Comparison of ENCODE assay signal across 1 cellular context in the genomic region with DNA sequence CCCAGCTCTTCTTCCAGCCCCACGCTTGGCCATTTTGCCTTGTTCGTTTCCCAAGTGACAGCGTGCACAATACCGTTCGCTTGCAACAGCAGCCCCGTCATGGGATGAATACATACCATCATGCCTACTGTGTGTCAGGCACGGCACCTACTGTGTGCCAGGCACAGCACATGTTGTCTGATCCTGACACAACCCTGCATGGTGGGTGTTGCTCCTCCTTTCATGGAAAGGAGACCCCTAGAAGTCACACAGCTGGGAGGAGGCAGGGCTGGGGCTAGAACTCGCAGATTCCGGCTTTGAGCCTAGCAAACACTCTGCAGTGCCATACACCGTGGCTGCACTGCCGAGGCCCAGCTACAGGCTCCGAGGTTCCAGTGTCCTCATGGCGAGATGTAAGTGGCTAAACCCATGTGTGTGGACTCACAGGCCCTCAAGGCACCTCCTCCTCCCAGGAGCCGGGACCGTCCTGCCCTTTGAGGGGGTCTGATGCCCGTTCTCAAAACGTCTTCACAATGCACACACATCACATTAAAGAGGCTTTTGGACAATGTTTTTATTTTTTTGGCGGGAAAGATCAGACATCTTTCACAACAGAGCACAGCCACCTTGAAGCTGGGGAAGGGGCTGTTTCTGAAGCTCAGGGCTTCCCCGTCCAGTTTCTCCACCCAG.
TF ChIP-seq lines count a peak whose summit lies in the region.

No MANE protein-coding gene starts in this region.

TF ChIP-seq in HepG2, 621 proteins besides CTCF, POLR2A, EP300 and RAD21 (continued from another document and continues in another):
- TF ChIP-seq, protein P1, sequence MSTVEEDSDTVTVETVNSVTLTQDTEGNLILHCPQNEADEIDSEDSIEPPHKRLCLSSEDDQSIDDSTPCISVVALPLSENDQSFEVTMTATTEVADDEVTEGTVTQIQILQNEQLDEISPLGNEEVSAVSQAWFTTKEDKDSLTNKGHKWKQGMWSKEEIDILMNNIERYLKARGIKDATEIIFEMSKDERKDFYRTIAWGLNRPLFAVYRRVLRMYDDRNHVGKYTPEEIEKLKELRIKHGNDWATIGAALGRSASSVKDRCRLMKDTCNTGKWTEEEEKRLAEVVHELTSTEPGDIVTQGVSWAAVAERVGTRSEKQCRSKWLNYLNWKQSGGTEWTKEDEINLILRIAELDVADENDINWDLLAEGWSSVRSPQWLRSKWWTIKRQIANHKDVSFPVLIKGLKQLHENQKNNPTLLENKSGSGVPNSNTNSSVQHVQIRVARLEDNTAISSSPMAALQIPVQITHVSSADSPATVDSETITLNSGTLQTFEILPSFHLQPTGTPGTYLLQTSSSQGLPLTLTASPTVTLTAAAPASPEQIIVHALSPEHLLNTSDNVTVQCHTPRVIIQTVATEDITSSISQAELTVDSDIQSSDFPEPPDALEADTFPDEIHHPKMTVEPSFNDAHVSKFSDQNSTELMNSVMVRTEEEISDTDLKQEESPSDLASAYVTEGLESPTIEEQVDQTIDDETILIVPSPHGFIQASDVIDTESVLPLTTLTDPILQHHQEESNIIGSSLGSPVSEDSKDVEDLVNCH (CRISPR knock-in tag; IDR thresholded peaks at IDR 0.05) = no peak
- TF ChIP-seq, protein P2, sequence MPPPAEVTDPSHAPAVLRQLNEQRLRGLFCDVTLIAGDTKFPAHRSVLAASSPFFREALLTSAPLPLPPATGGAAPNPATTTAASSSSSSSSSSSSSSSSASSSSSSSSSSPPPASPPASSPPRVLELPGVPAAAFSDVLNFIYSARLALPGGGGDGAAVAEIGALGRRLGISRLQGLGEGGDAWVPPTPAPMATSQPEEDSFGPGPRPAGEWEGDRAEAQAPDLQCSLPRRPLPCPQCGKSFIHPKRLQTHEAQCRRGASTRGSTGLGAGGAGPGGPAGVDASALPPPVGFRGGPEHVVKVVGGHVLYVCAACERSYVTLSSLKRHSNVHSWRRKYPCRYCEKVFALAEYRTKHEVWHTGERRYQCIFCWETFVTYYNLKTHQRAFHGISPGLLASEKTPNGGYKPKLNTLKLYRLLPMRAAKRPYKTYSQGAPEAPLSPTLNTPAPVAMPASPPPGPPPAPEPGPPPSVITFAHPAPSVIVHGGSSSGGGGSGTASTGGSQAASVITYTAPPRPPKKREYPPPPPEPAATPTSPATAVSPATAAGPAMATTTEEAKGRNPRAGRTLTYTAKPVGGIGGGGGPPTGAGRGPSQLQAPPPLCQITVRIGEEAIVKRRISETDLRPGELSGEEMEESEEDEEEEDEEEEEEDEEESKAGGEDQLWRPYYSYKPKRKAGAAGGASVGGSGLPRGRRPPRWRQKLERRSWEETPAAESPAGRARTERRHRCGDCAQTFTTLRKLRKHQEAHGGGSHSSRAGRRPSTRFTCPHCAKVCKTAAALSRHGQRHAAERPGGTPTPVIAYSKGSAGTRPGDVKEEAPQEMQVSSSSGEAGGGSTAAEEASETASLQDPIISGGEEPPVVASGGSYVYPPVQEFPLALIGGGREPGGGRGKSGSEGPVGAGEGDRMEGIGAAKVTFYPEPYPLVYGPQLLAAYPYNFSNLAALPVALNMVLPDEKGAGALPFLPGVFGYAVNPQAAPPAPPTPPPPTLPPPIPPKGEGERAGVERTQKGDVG (CRISPR knock-in tag; IDR thresholded peaks at IDR 0.05; ENCODE audit: borderline replicate concordance) = peak; percentile 80; the same call in 1 of the 2 replicates
- no peak for TF ChIP-seq TP53 (CRISPR knock-in tag; conservative IDR thresholded peaks at IDR 0.05)
- TF ChIP-seq MAF1 (CRISPR knock-in tag; IDR thresholded peaks at IDR 0.05; ENCODE audit: borderline replicate concordance) = no peak
- TF ChIP-seq ZNF124 (CRISPR knock-in tag; IDR thresholded peaks at IDR 0.05) = no peak
- no peak for TF ChIP-seq BCL6 (CRISPR knock-in tag; IDR thresholded peaks at IDR 0.05)
- no peak for TF ChIP-seq MAFF (IDR thresholded peaks at IDR 0.05; ENCODE audit: low read depth, low read length)
- 0 out of 2 replicates have a peak, but pooled peaks have one; percentile 46 for TF ChIP-seq PAX8 (CRISPR knock-in tag; IDR thresholded peaks at IDR 0.05; ENCODE audit: borderline replicate concordance)
- no peak; the same call in 1 of the 2 replicates for TF ChIP-seq ZNF138 (CRISPR knock-in tag; IDR thresholded peaks at IDR 0.05; ENCODE audit: low read depth)
- TF ChIP-seq ELF4 (CRISPR knock-in tag; IDR thresholded peaks at IDR 0.05; ENCODE audit: borderline replicate concordance) = no peak
- TF ChIP-seq BRD4 (CRISPR knock-in tag; IDR thresholded peaks at IDR 0.05) = peak; percentile 93; the same call in 1 of the 2 replicates
- no peak for TF ChIP-seq PITX1 (CRISPR knock-in tag; IDR thresholded peaks at IDR 0.05)
- TF ChIP-seq SKI (IDR thresholded peaks at IDR 0.05; ENCODE audit: partially characterized antibody) = no peak
- peak; percentile 6; the same call in 1 of the 2 replicates for TF ChIP-seq POLR2G (IDR thresholded peaks at IDR 0.05; ENCODE audit: low read depth, low read length)
- no peak for TF ChIP-seq ZNF703 (CRISPR knock-in tag; IDR thresholded peaks at IDR 0.05; ENCODE audit: borderline replicate concordance)
- TF ChIP-seq ZNF382 (CRISPR knock-in tag; IDR thresholded peaks at IDR 0.05; ENCODE audit: borderline replicate concordance) = no peak
- TF ChIP-seq ZNF7 (CRISPR knock-in tag; IDR thresholded peaks at IDR 0.05) = no peak
- TF ChIP-seq, protein P3, sequence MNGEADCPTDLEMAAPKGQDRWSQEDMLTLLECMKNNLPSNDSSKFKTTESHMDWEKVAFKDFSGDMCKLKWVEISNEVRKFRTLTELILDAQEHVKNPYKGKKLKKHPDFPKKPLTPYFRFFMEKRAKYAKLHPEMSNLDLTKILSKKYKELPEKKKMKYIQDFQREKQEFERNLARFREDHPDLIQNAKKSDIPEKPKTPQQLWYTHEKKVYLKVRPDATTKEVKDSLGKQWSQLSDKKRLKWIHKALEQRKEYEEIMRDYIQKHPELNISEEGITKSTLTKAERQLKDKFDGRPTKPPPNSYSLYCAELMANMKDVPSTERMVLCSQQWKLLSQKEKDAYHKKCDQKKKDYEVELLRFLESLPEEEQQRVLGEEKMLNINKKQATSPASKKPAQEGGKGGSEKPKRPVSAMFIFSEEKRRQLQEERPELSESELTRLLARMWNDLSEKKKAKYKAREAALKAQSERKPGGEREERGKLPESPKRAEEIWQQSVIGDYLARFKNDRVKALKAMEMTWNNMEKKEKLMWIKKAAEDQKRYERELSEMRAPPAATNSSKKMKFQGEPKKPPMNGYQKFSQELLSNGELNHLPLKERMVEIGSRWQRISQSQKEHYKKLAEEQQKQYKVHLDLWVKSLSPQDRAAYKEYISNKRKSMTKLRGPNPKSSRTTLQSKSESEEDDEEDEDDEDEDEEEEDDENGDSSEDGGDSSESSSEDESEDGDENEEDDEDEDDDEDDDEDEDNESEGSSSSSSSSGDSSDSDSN (CRISPR knock-in tag; IDR thresholded peaks at IDR 0.05) = no peak
- TF ChIP-seq ZNF484 (CRISPR knock-in tag; IDR thresholded peaks at IDR 0.05; ENCODE audit: borderline replicate concordance, low read depth) = peak; percentile 38; the same call in 1 of the 2 replicates
- peak; percentile 83 for TF ChIP-seq RXRA (CRISPR knock-in tag; IDR thresholded peaks at IDR 0.05)
- no peak for TF ChIP-seq ZNF44 (CRISPR knock-in tag; IDR thresholded peaks at IDR 0.05)
- TF ChIP-seq, protein P4, sequence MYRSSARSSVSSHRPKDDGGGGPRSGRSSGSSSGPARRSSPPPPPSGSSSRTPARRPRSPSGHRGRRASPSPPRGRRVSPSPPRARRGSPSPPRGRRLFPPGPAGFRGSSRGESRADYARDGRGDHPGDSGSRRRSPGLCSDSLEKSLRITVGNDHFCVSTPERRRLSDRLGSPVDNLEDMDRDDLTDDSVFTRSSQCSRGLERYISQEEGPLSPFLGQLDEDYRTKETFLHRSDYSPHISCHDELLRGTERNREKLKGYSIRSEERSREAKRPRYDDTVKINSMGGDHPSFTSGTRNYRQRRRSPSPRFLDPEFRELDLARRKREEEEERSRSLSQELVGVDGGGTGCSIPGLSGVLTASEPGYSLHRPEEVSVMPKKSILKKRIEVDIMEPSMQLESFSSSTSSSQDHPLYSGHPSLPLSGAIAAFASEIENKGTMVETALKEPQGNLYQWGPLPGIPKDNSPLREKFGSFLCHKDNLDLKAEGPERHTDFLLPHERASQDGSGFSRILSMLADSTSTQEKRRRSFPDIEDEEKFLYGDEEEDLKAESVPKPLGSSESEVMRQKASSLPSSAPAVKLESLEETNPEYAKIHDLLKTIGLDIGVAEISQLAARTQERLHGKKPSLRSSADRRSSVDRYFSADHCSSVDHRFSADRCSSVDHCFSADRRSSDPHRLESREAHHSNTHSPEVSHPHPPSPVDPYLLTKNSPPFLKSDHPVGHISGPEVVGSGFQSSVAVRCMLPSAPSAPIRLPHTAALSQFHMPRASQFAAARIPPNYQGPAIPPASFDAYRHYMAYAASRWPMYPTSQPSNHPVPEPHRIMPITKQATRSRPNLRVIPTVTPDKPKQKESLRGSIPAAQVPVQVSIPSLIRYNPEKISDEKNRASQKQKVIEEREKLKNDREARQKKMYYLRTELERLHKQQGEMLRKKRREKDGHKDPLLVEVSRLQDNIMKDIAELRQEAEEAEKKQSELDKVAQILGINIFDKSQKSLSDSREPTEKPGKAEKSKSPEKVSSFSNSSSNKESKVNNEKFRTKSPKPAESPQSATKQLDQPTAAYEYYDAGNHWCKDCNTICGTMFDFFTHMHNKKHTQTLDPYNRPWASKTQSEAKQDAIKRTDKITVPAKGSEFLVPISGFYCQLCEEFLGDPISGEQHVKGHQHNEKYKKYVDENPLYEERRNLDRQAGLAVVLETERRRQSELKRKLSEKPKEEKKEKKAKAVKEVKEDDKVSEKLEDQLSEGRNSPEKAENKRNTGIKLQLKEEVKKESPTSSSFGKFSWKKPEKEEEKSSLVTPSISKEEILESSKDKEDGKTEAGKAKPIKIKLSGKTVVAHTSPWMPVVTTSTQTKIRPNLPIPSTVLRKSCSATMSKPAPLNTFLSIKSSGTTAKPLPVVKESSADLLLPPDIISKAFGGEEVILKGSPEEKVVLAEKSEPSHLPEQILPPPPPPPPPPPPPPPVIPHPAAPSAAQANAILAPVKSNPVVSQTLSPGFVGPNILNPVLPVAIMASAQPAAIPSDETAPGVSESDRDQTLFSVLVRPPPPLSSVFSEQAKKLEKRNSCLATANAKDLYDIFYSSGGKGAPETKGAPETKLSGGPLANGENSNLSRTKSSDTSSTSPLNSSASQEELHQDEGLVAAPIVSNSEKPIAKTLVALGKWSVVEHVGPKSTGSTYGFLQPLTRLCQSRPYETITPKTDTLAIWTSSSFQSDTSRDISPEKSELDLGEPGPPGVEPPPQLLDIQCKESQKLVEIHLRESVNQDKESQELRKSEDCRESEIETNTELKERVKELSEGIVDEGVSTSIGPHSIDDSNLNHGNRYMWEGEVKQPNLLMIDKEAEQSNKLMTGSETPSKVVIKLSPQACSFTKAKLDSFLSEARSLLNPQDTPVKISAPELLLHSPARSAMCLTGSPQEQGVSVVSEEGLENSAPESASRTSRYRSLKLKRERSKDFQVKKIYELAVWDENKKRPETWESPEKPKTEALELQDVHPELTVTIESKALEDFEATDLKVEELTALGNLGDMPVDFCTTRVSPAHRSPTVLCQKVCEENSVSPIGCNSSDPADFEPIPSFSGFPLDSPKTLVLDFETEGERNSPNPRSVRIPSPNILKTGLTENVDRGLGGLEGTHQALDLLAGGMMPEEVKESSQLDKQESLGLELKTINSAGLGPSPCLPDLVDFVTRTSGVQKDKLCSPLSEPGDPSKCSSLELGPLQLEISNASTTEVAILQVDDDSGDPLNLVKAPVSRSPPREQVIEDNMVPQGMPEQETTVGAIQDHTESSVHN (CRISPR knock-in tag; IDR thresholded peaks at IDR 0.05) = peak; percentile 92; the same call in 1 of the 2 replicates
- 0 out of 2 replicates have a peak, but pooled peaks have one; percentile 27 for TF ChIP-seq ZNF788 (CRISPR knock-in tag; IDR thresholded peaks at IDR 0.05; ENCODE audit: borderline replicate concordance)
- TF ChIP-seq, protein P5, sequence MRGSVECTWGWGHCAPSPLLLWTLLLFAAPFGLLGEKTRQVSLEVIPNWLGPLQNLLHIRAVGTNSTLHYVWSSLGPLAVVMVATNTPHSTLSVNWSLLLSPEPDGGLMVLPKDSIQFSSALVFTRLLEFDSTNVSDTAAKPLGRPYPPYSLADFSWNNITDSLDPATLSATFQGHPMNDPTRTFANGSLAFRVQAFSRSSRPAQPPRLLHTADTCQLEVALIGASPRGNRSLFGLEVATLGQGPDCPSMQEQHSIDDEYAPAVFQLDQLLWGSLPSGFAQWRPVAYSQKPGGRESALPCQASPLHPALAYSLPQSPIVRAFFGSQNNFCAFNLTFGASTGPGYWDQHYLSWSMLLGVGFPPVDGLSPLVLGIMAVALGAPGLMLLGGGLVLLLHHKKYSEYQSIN (CRISPR knock-in tag; IDR thresholded peaks at IDR 0.05; ENCODE audit: borderline replicate concordance) = no peak
- peak; percentile 13; the same call in 1 of the 2 replicates for TF ChIP-seq ZNF441 (CRISPR knock-in tag; IDR thresholded peaks at IDR 0.05; ENCODE audit: borderline replicate concordance)
- TF ChIP-seq, protein P6, sequence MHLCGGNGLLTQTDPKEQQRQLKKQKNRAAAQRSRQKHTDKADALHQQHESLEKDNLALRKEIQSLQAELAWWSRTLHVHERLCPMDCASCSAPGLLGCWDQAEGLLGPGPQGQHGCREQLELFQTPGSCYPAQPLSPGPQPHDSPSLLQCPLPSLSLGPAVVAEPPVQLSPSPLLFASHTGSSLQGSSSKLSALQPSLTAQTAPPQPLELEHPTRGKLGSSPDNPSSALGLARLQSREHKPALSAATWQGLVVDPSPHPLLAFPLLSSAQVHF (CRISPR knock-in tag; IDR thresholded peaks at IDR 0.05) = no peak
- no peak for TF ChIP-seq ZNF75D (CRISPR knock-in tag; IDR thresholded peaks at IDR 0.05; ENCODE audit: borderline replicate concordance)
- TF ChIP-seq GZF1 (CRISPR knock-in tag; IDR thresholded peaks at IDR 0.05) = peak; percentile 26; the same call in 1 of the 2 replicates
- TF ChIP-seq ZNF737 (CRISPR knock-in tag; IDR thresholded peaks at IDR 0.05; ENCODE audit: borderline replicate concordance) = no peak
- TF ChIP-seq ZNF567 (CRISPR knock-in tag; IDR thresholded peaks at IDR 0.05; ENCODE audit: borderline replicate concordance) = 0 out of 2 replicates have a peak, but pooled peaks have one; percentile 18
- TF ChIP-seq, protein P7, sequence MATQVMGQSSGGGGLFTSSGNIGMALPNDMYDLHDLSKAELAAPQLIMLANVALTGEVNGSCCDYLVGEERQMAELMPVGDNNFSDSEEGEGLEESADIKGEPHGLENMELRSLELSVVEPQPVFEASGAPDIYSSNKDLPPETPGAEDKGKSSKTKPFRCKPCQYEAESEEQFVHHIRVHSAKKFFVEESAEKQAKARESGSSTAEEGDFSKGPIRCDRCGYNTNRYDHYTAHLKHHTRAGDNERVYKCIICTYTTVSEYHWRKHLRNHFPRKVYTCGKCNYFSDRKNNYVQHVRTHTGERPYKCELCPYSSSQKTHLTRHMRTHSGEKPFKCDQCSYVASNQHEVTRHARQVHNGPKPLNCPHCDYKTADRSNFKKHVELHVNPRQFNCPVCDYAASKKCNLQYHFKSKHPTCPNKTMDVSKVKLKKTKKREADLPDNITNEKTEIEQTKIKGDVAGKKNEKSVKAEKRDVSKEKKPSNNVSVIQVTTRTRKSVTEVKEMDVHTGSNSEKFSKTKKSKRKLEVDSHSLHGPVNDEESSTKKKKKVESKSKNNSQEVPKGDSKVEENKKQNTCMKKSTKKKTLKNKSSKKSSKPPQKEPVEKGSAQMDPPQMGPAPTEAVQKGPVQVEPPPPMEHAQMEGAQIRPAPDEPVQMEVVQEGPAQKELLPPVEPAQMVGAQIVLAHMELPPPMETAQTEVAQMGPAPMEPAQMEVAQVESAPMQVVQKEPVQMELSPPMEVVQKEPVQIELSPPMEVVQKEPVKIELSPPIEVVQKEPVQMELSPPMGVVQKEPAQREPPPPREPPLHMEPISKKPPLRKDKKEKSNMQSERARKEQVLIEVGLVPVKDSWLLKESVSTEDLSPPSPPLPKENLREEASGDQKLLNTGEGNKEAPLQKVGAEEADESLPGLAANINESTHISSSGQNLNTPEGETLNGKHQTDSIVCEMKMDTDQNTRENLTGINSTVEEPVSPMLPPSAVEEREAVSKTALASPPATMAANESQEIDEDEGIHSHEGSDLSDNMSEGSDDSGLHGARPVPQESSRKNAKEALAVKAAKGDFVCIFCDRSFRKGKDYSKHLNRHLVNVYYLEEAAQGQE (IDR thresholded peaks at IDR 0.05; ENCODE audit: borderline replicate concordance in 1 of 2, low read depth in 1 of 2, low read length in 2 of 2) = no peak
- no peak for TF ChIP-seq TARDBP (CRISPR knock-in tag; IDR thresholded peaks at IDR 0.05)
